ENCODE assay signal across 22 cellular contexts in the genomic region with DNA sequence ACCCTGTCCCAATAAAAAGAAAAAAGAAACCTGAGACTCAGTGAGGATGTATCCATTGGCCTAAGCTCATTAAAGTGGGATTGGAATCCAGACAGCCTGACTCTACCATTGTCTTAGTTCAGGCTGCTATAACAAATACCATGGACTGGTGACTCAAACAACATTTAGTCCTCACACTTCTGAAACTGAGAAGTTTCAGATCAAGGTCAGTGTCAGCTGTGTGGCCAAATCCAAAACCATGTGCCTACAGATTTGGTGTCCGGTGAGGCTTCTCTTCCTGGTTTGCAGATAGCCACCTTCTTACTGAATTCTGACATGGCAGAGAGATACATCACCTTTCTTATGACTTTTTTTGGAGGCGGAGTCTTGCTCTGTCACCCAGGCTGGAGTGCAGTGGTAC. TPM values are rescaled to one million over a fixed set of nuclear protein-coding genes. Genes with fewer than 3 reads are reported as not detected.
DNase-seq lines count a peak whose midpoint lies in the region; ATAC-seq and TF ChIP-seq lines count a peak whose summit lies in the region.
"Had no signal": no experiment of that assay in that cellular context is flagged by ENCODE, and none has a peak within 500 bp of the region (broad histone marks: within the 10 kb centered on the region; RNA-seq: fewer than 3 reads in every experiment).

No MANE protein-coding gene starts in this region.

- H3K4me3 ChIP-seq in GM12865 (ENCODE audit: low read depth, low read length) = no peak overlapping the region
- H3K4me3 ChIP-seq: adrenal gland, cardiac muscle cell, K562, lung, vagina had no signal

- DNase-seq in GM12865 (ENCODE audit: low read depth) (peak; percentile 60), NCI-H187 treated with DMSO at 0.1 percent for 48 hours (lab: John Stamatoyannopoulos, UW) (no peak), NCI-H1694 (lab: John Stamatoyannopoulos, UW) (no peak), DMS153 (lab: John Stamatoyannopoulos, UW) (no peak), dermis blood vessel endothelial cell (no peak)
- DNase-seq: adrenal gland; C1 segment of cervical spinal cord; erythroblast; foreskin melanocyte; hypothalamus; NCI-H2081 treated with DMSO at 0.1 percent for 48 hours; NCI-H510A treated with DMSO at 0.1 percent for 48 hours; SHP77; small intestine; stimulated activated CD4-positive, alpha-beta T cell treated with anti-CD3 and anti-CD28 coated beads, Interleukin-2, amount 100 ng/mL, for 48 hours had no signal

- ATAC-seq in GM18870 (IDR thresholded peaks at IDR 0.05; ENCODE audit: unreplicated experiment) = peak; percentile 57
- ATAC-seq in HG02763 (IDR thresholded peaks at IDR 0.05; ENCODE audit: unreplicated experiment) = peak; percentile 60
- ATAC-seq in HG03520 (IDR thresholded peaks at IDR 0.05; ENCODE audit: unreplicated experiment) = peak; percentile 58
- ATAC-seq: K562 had no signal

- TF ChIP-seq CTCF in GM12865 (IDR thresholded peaks at IDR 0.05; ENCODE audit: insufficient read depth, low read depth, low read length, missing control alignments) = no peak

RNA-seq across cellular contexts. Expression of a gene that starts 53.3 kb away (rescaled TPM):
- 3.7 and 4.7 TPM in 2 replicates for total RNA-seq in dermis blood vessel endothelial cell
